Comparison of ENCODE assay signal across 1 cellular context in the genomic region with DNA sequence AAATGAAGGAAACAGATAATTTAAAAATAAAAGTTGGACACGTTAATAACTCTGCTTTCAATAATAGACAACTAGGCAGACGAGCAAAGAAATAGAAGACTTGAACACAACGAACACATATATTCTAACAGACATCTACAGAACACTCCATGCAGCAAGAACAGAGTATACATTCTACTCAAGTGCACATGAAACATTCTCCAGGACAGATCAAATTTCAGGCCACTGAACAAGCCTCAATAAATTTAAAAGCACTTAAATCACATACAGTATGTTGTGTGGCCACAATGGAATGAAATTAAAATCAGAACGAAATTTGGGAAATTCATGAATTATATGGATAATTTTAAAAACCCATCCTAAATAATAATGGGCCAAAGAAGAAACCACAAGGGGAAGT.
TF ChIP-seq lines count a peak whose summit lies in the region.

No MANE protein-coding gene starts in this region.

TF ChIP-seq in SK-N-SH treated with all-trans-retinoic acid at 6 μM for 48 hours, 23 proteins besides CTCF, POLR2A, EP300 and RAD21 (continued from another document):
- TF ChIP-seq, protein P1, sequence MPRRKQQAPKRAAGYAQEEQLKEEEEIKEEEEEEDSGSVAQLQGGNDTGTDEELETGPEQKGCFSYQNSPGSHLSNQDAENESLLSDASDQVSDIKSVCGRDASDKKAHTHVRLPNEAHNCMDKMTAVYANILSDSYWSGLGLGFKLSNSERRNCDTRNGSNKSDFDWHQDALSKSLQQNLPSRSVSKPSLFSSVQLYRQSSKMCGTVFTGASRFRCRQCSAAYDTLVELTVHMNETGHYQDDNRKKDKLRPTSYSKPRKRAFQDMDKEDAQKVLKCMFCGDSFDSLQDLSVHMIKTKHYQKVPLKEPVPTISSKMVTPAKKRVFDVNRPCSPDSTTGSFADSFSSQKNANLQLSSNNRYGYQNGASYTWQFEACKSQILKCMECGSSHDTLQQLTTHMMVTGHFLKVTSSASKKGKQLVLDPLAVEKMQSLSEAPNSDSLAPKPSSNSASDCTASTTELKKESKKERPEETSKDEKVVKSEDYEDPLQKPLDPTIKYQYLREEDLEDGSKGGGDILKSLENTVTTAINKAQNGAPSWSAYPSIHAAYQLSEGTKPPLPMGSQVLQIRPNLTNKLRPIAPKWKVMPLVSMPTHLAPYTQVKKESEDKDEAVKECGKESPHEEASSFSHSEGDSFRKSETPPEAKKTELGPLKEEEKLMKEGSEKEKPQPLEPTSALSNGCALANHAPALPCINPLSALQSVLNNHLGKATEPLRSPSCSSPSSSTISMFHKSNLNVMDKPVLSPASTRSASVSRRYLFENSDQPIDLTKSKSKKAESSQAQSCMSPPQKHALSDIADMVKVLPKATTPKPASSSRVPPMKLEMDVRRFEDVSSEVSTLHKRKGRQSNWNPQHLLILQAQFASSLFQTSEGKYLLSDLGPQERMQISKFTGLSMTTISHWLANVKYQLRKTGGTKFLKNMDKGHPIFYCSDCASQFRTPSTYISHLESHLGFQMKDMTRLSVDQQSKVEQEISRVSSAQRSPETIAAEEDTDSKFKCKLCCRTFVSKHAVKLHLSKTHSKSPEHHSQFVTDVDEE (CRISPR knock-in tag; IDR thresholded peaks at IDR 0.05) = no peak
TF ChIP-seq in SK-N-SH treated with all-trans-retinoic acid at 6 μM for 48 hours: peak in this region for 0.
